ENCODE assay signal across 2 cellular contexts in genomic region chr11:118530180-118530682, GRCh38.
TF ChIP-seq lines count a peak whose summit lies in the region.

No MANE protein-coding gene starts in this region.

TF ChIP-seq in K562, 482 proteins besides CTCF, POLR2A, EP300 and RAD21:
- TF ChIP-seq TAF1 (IDR thresholded peaks at IDR 0.05; ENCODE audit: control insufficient read depth, extremely low read depth, insufficient read depth, low read length, severe bottlenecking) (peak; percentile 11), TGIF2 (CRISPR knock-in tag; IDR thresholded peaks at IDR 0.05) (peak; percentile 2; the same call in 1 of the 2 replicates), FOXP4 (CRISPR knock-in tag; IDR thresholded peaks at IDR 0.05; ENCODE audit: borderline replicate concordance) (0 out of 2 replicates have a peak, but pooled peaks have one; percentile 11), ZC3H8 (IDR thresholded peaks at IDR 0.05) (no peak), JUN (IDR thresholded peaks at IDR 0.05; ENCODE audit: borderline replicate concordance, low read depth, low read length) (no peak), JUN (CRISPR knock-in tag; IDR thresholded peaks at IDR 0.05; ENCODE audit: borderline replicate concordance) (peak; percentile 21; the same call in 1 of the 2 replicates), GABPB1 (CRISPR knock-in tag; IDR thresholded peaks at IDR 0.05) (0 out of 2 replicates have a peak, but pooled peaks have one; percentile 7), ZNF507 (tag; conservative IDR thresholded peaks at IDR 0.05) (no peak), ATF3 (IDR thresholded peaks at IDR 0.05) (no peak), ATF3 (CRISPR knock-in tag; conservative IDR thresholded peaks at IDR 0.05) (0 out of 2 replicates have a peak, but pooled peaks have one; percentile 14), SRSF1 (IDR thresholded peaks at IDR 0.05; ENCODE audit: low read depth, low read length) (no peak)
- TF ChIP-seq, protein P1, sequence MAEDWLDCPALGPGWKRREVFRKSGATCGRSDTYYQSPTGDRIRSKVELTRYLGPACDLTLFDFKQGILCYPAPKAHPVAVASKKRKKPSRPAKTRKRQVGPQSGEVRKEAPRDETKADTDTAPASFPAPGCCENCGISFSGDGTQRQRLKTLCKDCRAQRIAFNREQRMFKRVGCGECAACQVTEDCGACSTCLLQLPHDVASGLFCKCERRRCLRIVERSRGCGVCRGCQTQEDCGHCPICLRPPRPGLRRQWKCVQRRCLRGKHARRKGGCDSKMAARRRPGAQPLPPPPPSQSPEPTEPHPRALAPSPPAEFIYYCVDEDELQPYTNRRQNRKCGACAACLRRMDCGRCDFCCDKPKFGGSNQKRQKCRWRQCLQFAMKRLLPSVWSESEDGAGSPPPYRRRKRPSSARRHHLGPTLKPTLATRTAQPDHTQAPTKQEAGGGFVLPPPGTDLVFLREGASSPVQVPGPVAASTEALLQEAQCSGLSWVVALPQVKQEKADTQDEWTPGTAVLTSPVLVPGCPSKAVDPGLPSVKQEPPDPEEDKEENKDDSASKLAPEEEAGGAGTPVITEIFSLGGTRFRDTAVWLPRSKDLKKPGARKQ (CRISPR knock-in tag; IDR thresholded peaks at IDR 0.05), result 0 out of 2 replicates have a peak, but pooled peaks have one; percentile 32
- TF ChIP-seq, protein P2, sequence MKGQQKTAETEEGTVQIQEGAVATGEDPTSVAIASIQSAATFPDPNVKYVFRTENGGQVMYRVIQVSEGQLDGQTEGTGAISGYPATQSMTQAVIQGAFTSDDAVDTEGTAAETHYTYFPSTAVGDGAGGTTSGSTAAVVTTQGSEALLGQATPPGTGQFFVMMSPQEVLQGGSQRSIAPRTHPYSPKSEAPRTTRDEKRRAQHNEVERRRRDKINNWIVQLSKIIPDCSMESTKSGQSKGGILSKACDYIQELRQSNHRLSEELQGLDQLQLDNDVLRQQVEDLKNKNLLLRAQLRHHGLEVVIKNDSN (CRISPR knock-in tag; IDR thresholded peaks at IDR 0.05), result 0 out of 2 replicates have a peak, but pooled peaks have one; percentile 17
- TF ChIP-seq, protein P3, sequence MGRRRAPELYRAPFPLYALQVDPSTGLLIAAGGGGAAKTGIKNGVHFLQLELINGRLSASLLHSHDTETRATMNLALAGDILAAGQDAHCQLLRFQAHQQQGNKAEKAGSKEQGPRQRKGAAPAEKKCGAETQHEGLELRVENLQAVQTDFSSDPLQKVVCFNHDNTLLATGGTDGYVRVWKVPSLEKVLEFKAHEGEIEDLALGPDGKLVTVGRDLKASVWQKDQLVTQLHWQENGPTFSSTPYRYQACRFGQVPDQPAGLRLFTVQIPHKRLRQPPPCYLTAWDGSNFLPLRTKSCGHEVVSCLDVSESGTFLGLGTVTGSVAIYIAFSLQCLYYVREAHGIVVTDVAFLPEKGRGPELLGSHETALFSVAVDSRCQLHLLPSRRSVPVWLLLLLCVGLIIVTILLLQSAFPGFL (CRISPR knock-in tag; IDR thresholded peaks at IDR 0.05), result 0 out of 2 replicates have a peak, but pooled peaks have one; percentile 23
TF ChIP-seq in K562: peak in this region for 9.

TF ChIP-seq in liver, 16 proteins besides CTCF, POLR2A, EP300 and RAD21:
- TF ChIP-seq FOXA2 (IDR thresholded peaks at IDR 0.05) (no peak), HNF4A (conservative IDR thresholded peaks at IDR 0.05) (peak; percentile 20 to 40)
TF ChIP-seq in liver: peak in this region for 1.
